In genomic region chr15:68369931-68370767, GRCh38 we compare ENCODE assay signal across 11 cellular contexts.
"Had no signal": no experiment of that assay in that cellular context is flagged by ENCODE, and none has a peak within 500 bp of the region (broad histone marks: within the 10 kb centered on the region; RNA-seq: fewer than 3 reads in every experiment).

No MANE protein-coding gene starts in this region.

- DNase-seq: activated CD4-positive, alpha-beta memory T cell treated with anti-CD3 and anti-CD28 coated beads for 36 hours; activated CD4-positive, CD25-positive, alpha-beta regulatory T cell treated with anti-CD3 and anti-CD28 coated beads, Interleukin-2, amount 50 U/mL, for 72 hours; activated T-cell treated with anti-CD3 and anti-CD28 coated beads, Interleukin-2, amount 50 U/mL, for 4 hours; body of pancreas; dermis blood vessel endothelial cell; mammary epithelial cell; mucosa of descending colon; naive thymus-derived CD8-positive, alpha-beta T cell; occipital lobe; stimulated activated CD4-positive, alpha-beta T cell treated with anti-CD3 and anti-CD28 coated beads, Interleukin-4, amount 100 ng/mL, for 1 hour; stimulated activated CD8-positive, alpha-beta memory T cell treated with anti-CD3 and anti-CD28 coated beads, Interleukin-4, amount 100 ng/mL, for 48 hours had no signal

- H3K4me1 ChIP-seq: body of pancreas had no signal

- H3K27me3 ChIP-seq: body of pancreas had no signal

- H3K4me3 ChIP-seq: body of pancreas, mucosa of descending colon had no signal

- H3K27ac ChIP-seq: body of pancreas had no signal

- H3K9me3 ChIP-seq: body of pancreas, mucosa of descending colon had no signal

- ATAC-seq: activated T-cell treated with anti-CD3 and anti-CD28 coated beads, Interleukin-2, amount 50 U/mL, for 4 hours; body of pancreas; mucosa of descending colon; naive thymus-derived CD8-positive, alpha-beta T cell had no signal
